12 cellular contexts compared by ENCODE assay signal in genomic region chr5:77773734-77774280, GRCh38. TPM values are rescaled to one million over a fixed set of nuclear protein-coding genes. Genes with fewer than 3 reads are reported as not detected.
DNase-seq lines count a peak whose midpoint lies in the region; ATAC-seq and TF ChIP-seq lines count a peak whose summit lies in the region.
"Had no signal": no experiment of that assay in that cellular context is flagged by ENCODE, and none has a peak within 500 bp of the region (broad histone marks: within the 10 kb centered on the region; RNA-seq: fewer than 3 reads in every experiment).

No MANE protein-coding gene starts in this region.

- POLR2A ChIA-PET in activated CD4-positive, alpha-beta T cell treated with anti-CD3 and anti-CD28 coated beads for 36 hours (lab: Charles Lee) = no interaction called here

- H4K20me1 ChIP-seq in OCI-LY3 (ENCODE audit: insufficient read depth, low read length) = peaks cover 57% of the 10 kb centered on the region

- ATAC-seq in activated CD4-positive, alpha-beta T cell treated with anti-CD3 and anti-CD28 coated beads for 36 hours = no peak
- ATAC-seq in GM19397 (IDR thresholded peaks at IDR 0.05; ENCODE audit: unreplicated experiment) = no peak

- H3K36me3 ChIP-seq in OCI-LY3 (replicated peaks; ENCODE audit: low read depth, low read length) = peaks cover 17% of the 10 kb centered on the region

- intact Hi-C loops in activated CD4-positive, alpha-beta T cell treated with anti-CD3 and anti-CD28 coated beads for 36 hours (cut with DNase I, micrococcal nuclease) = loop anchor here (2.0 to 10.0 kb wide), 3 partner anchors 129 to 1211 kb away; partner anchors contain the start of genes ARSB (in 1 of the 2) and WDR41 (in 1 of the 2)

- H3K27ac ChIP-seq in OCI-LY3 (ENCODE audit: low read length) = no peak overlapping the region

- peaks cover 20% of the 10 kb centered on the region for H3K4me1 ChIP-seq in OCI-LY3 (ENCODE audit: low read length)

- no peak overlapping the region for H2AFZ ChIP-seq in OCI-LY3 (ENCODE audit: low read depth, low read length)

- CTCF ChIA-PET in activated CD4-positive, alpha-beta T cell treated with anti-CD3 and anti-CD28 coated beads for 36 hours (lab: Charles Lee) = no interaction called here

- no peaks in the 10 kb centered on the region for H3K9me3 ChIP-seq in OCI-LY3 (ENCODE audit: insufficient read depth, low read length)
- H3K9me3 ChIP-seq: sigmoid colon had no signal

- H3K9me3 Mint-ChIP-seq in activated CD4-positive, alpha-beta T cell treated with anti-CD3 and anti-CD28 coated beads for 36 hours (ENCODE audit: low read depth) = no peaks in the 10 kb centered on the region
- H3K9me3 Mint-ChIP-seq in endothelial cell (ENCODE audit: unreplicated experiment) (no peaks in the 10 kb centered on the region), progenitor cell of endocrine pancreas (ENCODE audit: low read depth) (no peaks in the 10 kb centered on the region)
- H3K9me3 Mint-ChIP-seq: activated CD4-positive, alpha-beta memory T cell treated with anti-CD3 and anti-CD28 coated beads for 36 hours had no signal

- H3K9ac ChIP-seq in OCI-LY3 (ENCODE audit: low read length) = no peak overlapping the region

- H3K27me3 Mint-ChIP-seq in activated CD4-positive, alpha-beta T cell treated with anti-CD3 and anti-CD28 coated beads for 36 hours = no peaks in the 10 kb centered on the region
- H3K27me3 Mint-ChIP-seq in endothelial cell (ENCODE audit: unreplicated experiment) (peaks cover 4% of the 10 kb centered on the region), progenitor cell of endocrine pancreas (peaks cover 6% of the 10 kb centered on the region)
- H3K27me3 Mint-ChIP-seq: activated CD4-positive, alpha-beta memory T cell treated with anti-CD3 and anti-CD28 coated beads for 36 hours had no signal

- peaks cover 46% of the 10 kb centered on the region for H3K36me3 Mint-ChIP-seq in activated CD4-positive, alpha-beta T cell treated with anti-CD3 and anti-CD28 coated beads for 36 hours (ENCODE audit: low read depth)
- H3K36me3 Mint-ChIP-seq in endothelial cell (ENCODE audit: low read depth, unreplicated experiment) (peaks cover 4% of the 10 kb centered on the region), progenitor cell of endocrine pancreas (ENCODE audit: insufficient read depth) (peaks cover 15% of the 10 kb centered on the region)

- peak overlapping the region; percentile 98 for H3K4me3 Mint-ChIP-seq in activated CD4-positive, alpha-beta T cell treated with anti-CD3 and anti-CD28 coated beads for 36 hours
- H3K4me3 Mint-ChIP-seq in endothelial cell (ENCODE audit: unreplicated experiment) = peak overlapping the region; percentile 66
- H3K4me3 Mint-ChIP-seq in progenitor cell of endocrine pancreas (ENCODE audit: low read depth) = peak overlapping the region; percentile 14

- H3K4me2 ChIP-seq in OCI-LY3 (ENCODE audit: low read length) = peak overlapping the region; percentile 92; the same call in 1 of the 2 replicates

- DNase-seq in activated CD4-positive, alpha-beta T cell treated with anti-CD3 and anti-CD28 coated beads for 36 hours = no peak
- DNase-seq in activated CD4-positive, alpha-beta T cell treated with anti-CD3 and anti-CD28 coated beads for 4 hours = no peak
- no peak for DNase-seq in endothelial cell (ENCODE audit: low spot score)
- DNase-seq in progenitor cell of endocrine pancreas (ENCODE audit: low spot score, unreplicated experiment) = no peak
- DNase-seq in NCI-H345 treated with DMSO at 0.1 percent for 48 hours (lab: John Stamatoyannopoulos, UW; ENCODE audit: unreplicated experiment) = no peak
- no peak for DNase-seq in GM19238 (ENCODE audit: insufficient read length, low spot score)
- DNase-seq: activated CD4-positive, alpha-beta memory T cell treated with anti-CD3 and anti-CD28 coated beads for 36 hours; foreskin fibroblast; NCI-H2171; sigmoid colon had no signal

- peak overlapping the region; percentile 53 for H3K27ac Mint-ChIP-seq in activated CD4-positive, alpha-beta T cell treated with anti-CD3 and anti-CD28 coated beads for 36 hours
- H3K27ac Mint-ChIP-seq in endothelial cell (ENCODE audit: unreplicated experiment) (peak overlapping the region; percentile 70), progenitor cell of endocrine pancreas (no peak overlapping the region)

- no peaks in the 10 kb centered on the region for H3K27me3 ChIP-seq in OCI-LY3 (ENCODE audit: low read depth, low read length)
- H3K27me3 ChIP-seq: sigmoid colon had no signal

- H3K4me3 ChIP-seq in OCI-LY3 (ENCODE audit: low read length) = no peak overlapping the region

- no peak for TF ChIP-seq CTCF in OCI-LY3 (IDR thresholded peaks at IDR 0.05; ENCODE audit: low read depth, low read length)
- no peak for TF ChIP-seq CTCF in endothelial cell (IDR thresholded peaks at IDR 0.05; ENCODE audit: unreplicated experiment)
- no peak for TF ChIP-seq CTCF in progenitor cell of endocrine pancreas (IDR thresholded peaks at IDR 0.05; ENCODE audit: unreplicated experiment)

- H3K79me2 ChIP-seq in OCI-LY3 (ENCODE audit: low read length) = peaks cover 73% of the 10 kb centered on the region

- H3K4me1 Mint-ChIP-seq in activated CD4-positive, alpha-beta T cell treated with anti-CD3 and anti-CD28 coated beads for 36 hours = peaks cover 62% of the 10 kb centered on the region
- H3K4me1 Mint-ChIP-seq in endothelial cell (ENCODE audit: unreplicated experiment) (peaks cover 30% of the 10 kb centered on the region), progenitor cell of endocrine pancreas (ENCODE audit: low read depth) (peaks cover 31% of the 10 kb centered on the region)

RNA-seq across cellular contexts. Expression of gene TBCA, which starts 2.3 kb away (rescaled TPM):
- total RNA-seq in activated CD4-positive, alpha-beta T cell treated with anti-CD3 and anti-CD28 coated beads for 36 hours = 100 to 1,000 TPM; 195 to 210 TPM
- 232 TPM for total RNA-seq in endothelial cell (ENCODE audit: unreplicated experiment)
- 243 and 264 TPM in 2 replicates for total RNA-seq in progenitor cell of endocrine pancreas

Comparison
In these comparisons a context has a peak if more than half of its experiments do, and no peak if none do; other contexts are left out.
1. H3K4me3 Mint-ChIP-seq: peak in every context shown above with its lines; median percentile 98 in activated CD4-positive, alpha-beta T cell treated with anti-CD3 and anti-CD28 coated beads for 36 hours; 66 in endothelial cell; 14 in progenitor cell of endocrine pancreas.